ENCODE assay signal across 1 cellular context in the genomic region with DNA sequence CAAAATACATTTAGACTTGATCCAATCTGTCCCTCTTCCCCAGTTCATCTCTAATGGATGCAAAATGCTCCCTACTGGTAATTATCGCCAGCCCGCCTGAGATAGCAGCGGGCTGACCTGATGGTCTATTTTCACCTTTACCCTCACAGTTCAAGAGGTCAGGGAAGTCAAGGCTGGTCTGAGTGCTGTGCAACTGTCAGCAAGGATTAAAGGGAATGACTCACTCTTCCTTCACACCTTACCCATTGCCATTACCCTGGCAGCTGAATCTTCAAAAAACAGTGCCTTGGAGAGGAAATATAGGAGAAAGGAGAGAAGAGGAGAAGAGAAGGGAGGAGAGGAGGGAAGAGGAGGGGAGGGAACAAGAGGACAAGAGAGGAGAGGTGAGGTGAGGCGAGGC.
TF ChIP-seq lines count a peak whose summit lies in the region.

No MANE protein-coding gene starts in this region.

TF ChIP-seq in HepG2, 621 proteins besides CTCF, POLR2A, EP300 and RAD21:
- TF ChIP-seq ZSCAN9 (CRISPR knock-in tag; IDR thresholded peaks at IDR 0.05; ENCODE audit: borderline replicate concordance), result no peak
- TF ChIP-seq NR2F2 (IDR thresholded peaks at IDR 0.05; ENCODE audit: borderline replicate concordance, low read depth), result peak; percentile 74
- no peak for TF ChIP-seq ZNF589 (CRISPR knock-in tag; conservative IDR thresholded peaks at IDR 0.05)
- TF ChIP-seq FOSL2 (CRISPR knock-in tag; IDR thresholded peaks at IDR 0.05), result peak; percentile 86
- peak; percentile 62 for TF ChIP-seq RARA (CRISPR knock-in tag; IDR thresholded peaks at IDR 0.05)
- TF ChIP-seq ZNF17 (CRISPR knock-in tag; IDR thresholded peaks at IDR 0.05), result no peak
- 0 out of 2 replicates have a peak, but pooled peaks have one; percentile 6 for TF ChIP-seq HNF4A (CRISPR knock-in tag; IDR thresholded peaks at IDR 0.05)
- TF ChIP-seq, protein P1, sequence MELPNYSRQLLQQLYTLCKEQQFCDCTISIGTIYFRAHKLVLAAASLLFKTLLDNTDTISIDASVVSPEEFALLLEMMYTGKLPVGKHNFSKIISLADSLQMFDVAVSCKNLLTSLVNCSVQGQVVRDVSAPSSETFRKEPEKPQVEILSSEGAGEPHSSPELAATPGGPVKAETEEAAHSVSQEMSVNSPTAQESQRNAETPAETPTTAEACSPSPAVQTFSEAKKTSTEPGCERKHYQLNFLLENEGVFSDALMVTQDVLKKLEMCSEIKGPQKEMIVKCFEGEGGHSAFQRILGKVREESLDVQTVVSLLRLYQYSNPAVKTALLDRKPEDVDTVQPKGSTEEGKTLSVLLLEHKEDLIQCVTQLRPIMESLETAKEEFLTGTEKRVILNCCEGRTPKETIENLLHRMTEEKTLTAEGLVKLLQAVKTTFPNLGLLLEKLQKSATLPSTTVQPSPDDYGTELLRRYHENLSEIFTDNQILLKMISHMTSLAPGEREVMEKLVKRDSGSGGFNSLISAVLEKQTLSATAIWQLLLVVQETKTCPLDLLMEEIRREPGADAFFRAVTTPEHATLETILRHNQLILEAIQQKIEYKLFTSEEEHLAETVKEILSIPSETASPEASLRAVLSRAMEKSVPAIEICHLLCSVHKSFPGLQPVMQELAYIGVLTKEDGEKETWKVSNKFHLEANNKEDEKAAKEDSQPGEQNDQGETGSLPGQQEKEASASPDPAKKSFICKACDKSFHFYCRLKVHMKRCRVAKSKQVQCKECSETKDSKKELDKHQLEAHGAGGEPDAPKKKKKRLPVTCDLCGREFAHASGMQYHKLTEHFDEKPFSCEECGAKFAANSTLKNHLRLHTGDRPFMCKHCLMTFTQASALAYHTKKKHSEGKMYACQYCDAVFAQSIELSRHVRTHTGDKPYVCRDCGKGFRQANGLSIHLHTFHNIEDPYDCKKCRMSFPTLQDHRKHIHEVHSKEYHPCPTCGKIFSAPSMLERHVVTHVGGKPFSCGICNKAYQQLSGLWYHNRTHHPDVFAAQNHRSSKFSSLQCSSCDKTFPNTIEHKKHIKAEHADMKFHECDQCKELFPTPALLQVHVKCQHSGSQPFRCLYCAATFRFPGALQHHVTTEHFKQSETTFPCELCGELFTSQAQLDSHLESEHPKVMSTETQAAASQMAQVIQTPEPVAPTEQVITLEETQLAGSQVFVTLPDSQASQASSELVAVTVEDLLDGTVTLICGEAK (IDR thresholded peaks at IDR 0.05), result no peak
- TF ChIP-seq, protein P1 (CRISPR knock-in tag; IDR thresholded peaks at IDR 0.05), result no peak
- TF ChIP-seq NR2F1 (CRISPR knock-in tag; IDR thresholded peaks at IDR 0.05), result peak; percentile 79 to 90
- no peak for TF ChIP-seq YEATS4 (CRISPR knock-in tag; IDR thresholded peaks at IDR 0.05; ENCODE audit: borderline replicate concordance)
- TF ChIP-seq, protein P2, sequence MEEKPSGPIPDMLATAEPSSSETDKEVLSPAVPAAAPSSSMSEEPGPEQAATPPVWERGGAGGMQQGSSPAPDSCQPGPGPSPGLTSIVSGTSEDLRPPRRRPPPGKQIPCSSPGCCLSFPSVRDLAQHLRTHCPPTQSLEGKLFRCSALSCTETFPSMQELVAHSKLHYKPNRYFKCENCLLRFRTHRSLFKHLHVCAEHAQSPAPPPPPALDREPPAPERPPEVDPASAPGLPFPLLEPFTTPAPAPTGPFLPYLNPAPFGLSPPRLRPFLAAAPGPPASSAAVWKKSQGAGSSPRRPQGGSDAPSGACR (CRISPR knock-in tag; IDR thresholded peaks at IDR 0.05), result no peak
- TF ChIP-seq, protein P3, sequence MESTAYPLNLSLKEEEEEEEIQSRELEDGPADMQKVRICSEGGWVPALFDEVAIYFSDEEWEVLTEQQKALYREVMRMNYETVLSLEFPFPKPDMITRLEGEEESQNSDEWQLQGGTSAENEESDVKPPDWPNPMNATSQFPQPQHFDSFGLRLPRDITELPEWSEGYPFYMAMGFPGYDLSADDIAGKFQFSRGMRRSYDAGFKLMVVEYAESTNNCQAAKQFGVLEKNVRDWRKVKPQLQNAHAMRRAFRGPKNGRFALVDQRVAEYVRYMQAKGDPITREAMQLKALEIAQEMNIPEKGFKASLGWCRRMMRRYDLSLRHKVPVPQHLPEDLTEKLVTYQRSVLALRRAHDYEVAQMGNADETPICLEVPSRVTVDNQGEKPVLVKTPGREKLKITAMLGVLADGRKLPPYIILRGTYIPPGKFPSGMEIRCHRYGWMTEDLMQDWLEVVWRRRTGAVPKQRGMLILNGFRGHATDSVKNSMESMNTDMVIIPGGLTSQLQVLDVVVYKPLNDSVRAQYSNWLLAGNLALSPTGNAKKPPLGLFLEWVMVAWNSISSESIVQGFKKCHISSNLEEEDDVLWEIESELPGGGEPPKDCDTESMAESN (CRISPR knock-in tag; conservative IDR thresholded peaks at IDR 0.05), result no peak
- peak; percentile 67; the same call in 1 of the 2 replicates for TF ChIP-seq NR2F6 (IDR thresholded peaks at IDR 0.05)
- TF ChIP-seq NR2F6 (CRISPR knock-in tag; IDR thresholded peaks at IDR 0.05), result peak; percentile 68
- TF ChIP-seq ZNF331 (CRISPR knock-in tag; IDR thresholded peaks at IDR 0.05), result no peak
- no peak for TF ChIP-seq ZBTB8A (CRISPR knock-in tag; IDR thresholded peaks at IDR 0.05; ENCODE audit: borderline replicate concordance, low read depth)
- no peak for TF ChIP-seq KMT2A (CRISPR knock-in tag; IDR thresholded peaks at IDR 0.05)
- no peak for TF ChIP-seq NCOA1 (CRISPR knock-in tag; IDR thresholded peaks at IDR 0.05)
- TF ChIP-seq, protein P4, sequence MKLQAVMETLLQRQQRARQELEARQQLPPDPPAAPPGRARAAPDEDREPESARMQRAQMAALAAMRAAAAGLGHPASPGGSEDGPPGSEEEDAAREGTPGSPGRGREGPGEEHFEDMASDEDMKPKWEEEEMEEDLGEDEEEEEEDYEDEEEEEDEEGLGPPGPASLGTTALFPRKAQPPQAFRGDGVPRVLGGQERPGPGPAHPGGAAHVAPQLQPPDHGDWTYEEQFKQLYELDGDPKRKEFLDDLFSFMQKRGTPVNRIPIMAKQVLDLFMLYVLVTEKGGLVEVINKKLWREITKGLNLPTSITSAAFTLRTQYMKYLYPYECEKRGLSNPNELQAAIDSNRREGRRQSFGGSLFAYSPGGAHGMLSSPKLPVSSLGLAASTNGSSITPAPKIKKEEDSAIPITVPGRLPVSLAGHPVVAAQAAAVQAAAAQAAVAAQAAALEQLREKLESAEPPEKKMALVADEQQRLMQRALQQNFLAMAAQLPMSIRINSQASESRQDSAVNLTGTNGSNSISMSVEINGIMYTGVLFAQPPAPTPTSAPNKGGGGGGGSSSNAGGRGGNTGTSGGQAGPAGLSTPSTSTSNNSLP (IDR thresholded peaks at IDR 0.05; ENCODE audit: low read depth, low read length), result no peak
TF ChIP-seq in HepG2: peak in this region for 6.
